ENCODE assay signal across 9 cellular contexts in genomic region chr1:63148825-63149645, GRCh38.
A peak's percentile ranks its signal among the peaks of the same experiment; 100 is the strongest.
DNase-seq lines count a peak whose midpoint lies in the region; ATAC-seq and TF ChIP-seq lines count a peak whose summit lies in the region.
"Had no signal": no experiment of that assay in that cellular context is flagged by ENCODE, and none has a peak within 500 bp of the region (broad histone marks: within the 10 kb centered on the region; RNA-seq: fewer than 3 reads in every experiment).

No MANE protein-coding gene starts in this region.

- ATAC-seq in GM19035 (IDR thresholded peaks at IDR 0.05; ENCODE audit: unreplicated experiment) (peak; percentile 72), RWPE2 (ENCODE audit: low read depth) (peak; percentile 62), psoas muscle (no peak), GM19455 (IDR thresholded peaks at IDR 0.05; ENCODE audit: unreplicated experiment) (no peak)

- H3K27me3 ChIP-seq in RWPE2 (ENCODE audit: insufficient read depth, poor library complexity, severe bottlenecking) (peaks cover 3% of the 10 kb centered on the region), esophagus squamous epithelium (peaks cover 0 to 20% (median 0%) of the 10 kb centered on the region in 4 donors), psoas muscle (ENCODE audit: insufficient read depth in 3 of 3, low read length in 2 of 3) (no peaks in the 10 kb centered on the region)

- H3K9me3 ChIP-seq in RWPE2 (ENCODE audit: severe bottlenecking) (no peaks in the 10 kb centered on the region), esophagus squamous epithelium (no peaks in the 10 kb centered on the region), psoas muscle (no peaks in the 10 kb centered on the region)

- H3K27ac ChIP-seq in RWPE2 (ENCODE audit: poor library complexity, severe bottlenecking) (no peak overlapping the region), esophagus squamous epithelium (no peak overlapping the region), psoas muscle (no peak overlapping the region)

- WGBS in esophagus squamous epithelium, 2 donors = 11 to 17% methylated on average over 3 of the region's 3 CpGs
- 25 to 27% (median 25%) methylated on average over 3 of the region's 3 CpGs for WGBS in psoas muscle, 3 donors

- TF ChIP-seq POLR2A in esophagus squamous epithelium (IDR thresholded peaks at IDR 0.05) = no peak

- H3K4me1 ChIP-seq in RWPE2 (ENCODE audit: insufficient read depth, poor library complexity, severe bottlenecking) (no peaks in the 10 kb centered on the region), esophagus squamous epithelium (no peaks in the 10 kb centered on the region), psoas muscle (no peaks in the 10 kb centered on the region)

- H3K4me3 ChIP-seq in RWPE2 (ENCODE audit: severe bottlenecking) = no peak overlapping the region
- no peak overlapping the region for H3K4me3 ChIP-seq in esophagus squamous epithelium
- H3K4me3 ChIP-seq in psoas muscle = no peak overlapping the region

- peak; percentile 56 for TF ChIP-seq CTCF in RWPE2 (IDR thresholded peaks at IDR 0.05; ENCODE audit: poor library complexity, severe bottlenecking)
- TF ChIP-seq CTCF in esophagus squamous epithelium (IDR thresholded peaks at IDR 0.05) = peak in 4 of 6 experiments; percentile 14 to 50 (median 34)
- peak; percentile 25 for TF ChIP-seq CTCF in psoas muscle (IDR thresholded peaks at IDR 0.05)

- DNase-seq in DMS114 treated with DMSO at 0.1 percent for 48 hours (lab: John Stamatoyannopoulos, UW; ENCODE audit: unreplicated experiment) (peak; percentile 42), HS-5 (ENCODE audit: low read depth) (peak; percentile 2), RWPE2 (ENCODE audit: low spot score) (no peak), esophagus squamous epithelium (lab: John Stamatoyannopoulos, UW) (no peak), psoas muscle (no peak)
- DNase-seq in stimulated activated naive CD4-positive, alpha-beta T cell (lab: John Stamatoyannopoulos, UW) = no peak
- DNase-seq: activated B cell treated with CpG ODN at 0.5 μM for 24 hours had no signal

- intact Hi-C loops in esophagus squamous epithelium (cut with DNase I) = no loop called here
- intact Hi-C loops in psoas muscle (cut with DNase I) = no loop called here

- H3K36me3 ChIP-seq in RWPE2 (ENCODE audit: low read depth) (no peaks in the 10 kb centered on the region), esophagus squamous epithelium (no peaks in the 10 kb centered on the region), psoas muscle (ENCODE audit: insufficient read depth in 1 of 2, low read depth in 1 of 2) (no peaks in the 10 kb centered on the region)

Comparison
In these comparisons a context has a peak if more than half of its experiments do, and no peak if none do; other contexts are left out.
1. DNase-seq: peak in DMS114 treated with DMSO at 0.1 percent for 48 hours (single experiment) and HS-5 (single experiment); none in RWPE2 (single experiment), esophagus squamous epithelium (single experiment), psoas muscle (0 of 2) and stimulated activated naive CD4-positive, alpha-beta T cell (0 of 6).
2. ATAC-seq: peak in GM19035 (single experiment) and RWPE2 (single experiment); none in psoas muscle (0 of 4) and GM19455 (single experiment).
3. Peak in every context shown above with its lines, with median percentiles within 50 percentile points of each other: CTCF ChIP-seq.